ENCODE assay signal across 18 cellular contexts in the genomic region with DNA sequence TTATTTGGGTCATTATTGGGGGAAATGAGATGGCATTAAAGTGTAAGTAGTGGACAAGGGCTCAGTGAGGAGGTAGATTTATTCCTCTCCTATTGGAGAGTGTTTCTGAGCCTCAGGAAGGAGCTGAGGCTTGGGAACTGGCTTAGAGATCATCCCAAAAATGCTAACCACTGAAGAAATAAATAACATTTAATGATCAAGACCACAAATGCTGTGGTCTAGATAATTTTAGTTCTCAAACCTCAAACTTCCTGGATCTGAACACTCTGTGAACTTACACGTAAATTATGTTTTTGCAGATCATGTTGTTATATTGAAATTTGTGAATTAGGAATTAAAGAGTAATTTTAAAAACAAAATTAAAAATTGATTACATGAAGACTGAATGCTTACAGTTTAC. TPM values are rescaled to one million over a fixed set of nuclear protein-coding genes. Genes with fewer than 3 reads are reported as not detected.
DNase-seq lines count a peak whose midpoint lies in the region; ATAC-seq, FAIRE-seq and TF ChIP-seq lines count a peak whose summit lies in the region.
"Had no signal": no experiment of that assay in that cellular context is flagged by ENCODE, and none has a peak within 500 bp of the region (broad histone marks: within the 10 kb centered on the region; RNA-seq: fewer than 3 reads in every experiment).

No MANE protein-coding gene starts in this region.

- no peaks in the 10 kb centered on the region for H3K27me3 ChIP-seq in CD4-positive, alpha-beta T cell (ENCODE audit: control insufficient read depth, insufficient read depth, low read length)
- H3K27me3 ChIP-seq: vagina had no signal

- H3K27ac ChIP-seq in CD4-positive, alpha-beta T cell (ENCODE audit: low read depth, low read length) = no peak overlapping the region
- H3K27ac ChIP-seq: vagina had no signal

- TF ChIP-seq CTCF in CD4-positive, alpha-beta T cell (IDR thresholded peaks at IDR 0.05) = no peak

- ATAC-seq in CD4-positive, alpha-beta T cell (ENCODE audit: poor library complexity) = peak; percentile 29
- ATAC-seq in activated naive CD8-positive, alpha-beta T cell treated with anti-CD3 and anti-CD28 coated beads, Interleukin-2, amount 10 ng/mL, durations not matched to agents 7 days and 5 days (ENCODE audit: low read depth) = no peak
- ATAC-seq in naive thymus-derived CD8-positive, alpha-beta T cell = no peak
- ATAC-seq in HG03196 (IDR thresholded peaks at IDR 0.05; ENCODE audit: unreplicated experiment) (no peak), HG02588 (IDR thresholded peaks at IDR 0.05; ENCODE audit: unreplicated experiment) (no peak)
- ATAC-seq: Panc1; SK-N-SH treated with all-trans-retinoic acid at 6 μM for 48 hours; stimulated activated naive CD8-positive, alpha-beta T cell treated with anti-CD3 and anti-CD28 coated beads, Interleukin-15, Interleukin-2, amounts not matched to agents 100 U/mL and 50 U/mL, for 24 hours had no signal

- intact Hi-C loops in CD4-positive, alpha-beta T cell (cut with DNase I, micrococcal nuclease) = no loop called here

- H3K9me3 ChIP-seq in CD4-positive, alpha-beta T cell (ENCODE audit: control insufficient read depth, low read length) = no peaks in the 10 kb centered on the region
- H3K9me3 ChIP-seq: vagina had no signal

- H3K27me3 Mint-ChIP-seq in CD4-positive, alpha-beta T cell = no peaks in the 10 kb centered on the region
- H3K27me3 Mint-ChIP-seq in activated naive CD8-positive, alpha-beta T cell treated with anti-CD3 and anti-CD28 coated beads, Interleukin-2, amount 10 ng/mL, durations not matched to agents 7 days and 5 days = no peaks in the 10 kb centered on the region
- H3K27me3 Mint-ChIP-seq in naive thymus-derived CD8-positive, alpha-beta T cell = no peaks in the 10 kb centered on the region

- peaks cover 61% of the 10 kb centered on the region for H3K4me1 Mint-ChIP-seq in CD4-positive, alpha-beta T cell (ENCODE audit: low read depth)
- peaks cover 23% of the 10 kb centered on the region for H3K4me1 Mint-ChIP-seq in activated naive CD8-positive, alpha-beta T cell treated with anti-CD3 and anti-CD28 coated beads, Interleukin-2, amount 10 ng/mL, durations not matched to agents 7 days and 5 days
- peaks cover 21 to 51% (median 45%) of the 10 kb centered on the region in 4 donors for H3K4me1 Mint-ChIP-seq in naive thymus-derived CD8-positive, alpha-beta T cell

- FAIRE-seq in GM19239 (lab: Jason Lieb, UNC) = peak; percentile 74
- FAIRE-seq: keratinocyte had no signal

- no peaks in the 10 kb centered on the region for H3K9me3 Mint-ChIP-seq in CD4-positive, alpha-beta T cell
- H3K9me3 Mint-ChIP-seq in activated naive CD8-positive, alpha-beta T cell treated with anti-CD3 and anti-CD28 coated beads, Interleukin-2, amount 10 ng/mL, durations not matched to agents 7 days and 5 days = no peaks in the 10 kb centered on the region
- H3K9me3 Mint-ChIP-seq in naive thymus-derived CD8-positive, alpha-beta T cell = no peaks in the 10 kb centered on the region
- H3K9me3 Mint-ChIP-seq: mesothelial cell of epicardium had no signal

- peaks cover 47% of the 10 kb centered on the region for H3K36me3 Mint-ChIP-seq in CD4-positive, alpha-beta T cell (ENCODE audit: low read depth)
- peaks cover 57% of the 10 kb centered on the region for H3K36me3 Mint-ChIP-seq in activated naive CD8-positive, alpha-beta T cell treated with anti-CD3 and anti-CD28 coated beads, Interleukin-2, amount 10 ng/mL, durations not matched to agents 7 days and 5 days
- peaks cover 10 to 31% (median 15%) of the 10 kb centered on the region in 3 donors for H3K36me3 Mint-ChIP-seq in naive thymus-derived CD8-positive, alpha-beta T cell

- DNase-seq in CD4-positive, alpha-beta T cell = no peak
- DNase-seq in GM19239 (ENCODE audit: insufficient read length, low spot score) = no peak
- DNase-seq in activated naive CD8-positive, alpha-beta T cell treated with anti-CD3 and anti-CD28 coated beads, Interleukin-2, amount 10 ng/mL, durations not matched to agents 7 days and 5 days = no peak
- no peak for DNase-seq in naive thymus-derived CD8-positive, alpha-beta T cell
- no peak for DNase-seq in stimulated activated CD4-positive, alpha-beta T cell treated with anti-CD3 and anti-CD28 coated beads, Interleukin-1b, Interleukin-23, amount 100 ng/mL, for 48 hours
- DNase-seq: cortex of kidney; GDM1; head of caudate nucleus; NCI-H1930; NCI-H526 treated with DMSO at 0.1 percent for 48 hours; stimulated activated naive CD8-positive, alpha-beta T cell treated with anti-CD3 and anti-CD28 coated beads, Interleukin-15, Interleukin-2, amounts not matched to agents 100 U/mL and 50 U/mL, for 24 hours had no signal

- H3K4me3 Mint-ChIP-seq in CD4-positive, alpha-beta T cell = peak overlapping the region; percentile 50
- peak overlapping the region; percentile 57 for H3K4me3 Mint-ChIP-seq in activated naive CD8-positive, alpha-beta T cell treated with anti-CD3 and anti-CD28 coated beads, Interleukin-2, amount 10 ng/mL, durations not matched to agents 7 days and 5 days
- peak overlapping the region; percentile 9 to 74 (median 54) for H3K4me3 Mint-ChIP-seq in naive thymus-derived CD8-positive, alpha-beta T cell
- H3K4me3 Mint-ChIP-seq: mesothelial cell of epicardium had no signal

- CTCF ChIA-PET in CD4-positive, alpha-beta T cell (lab: Charles Lee) = interaction anchor here (1.4 kb wide), 1 partner anchor 84 kb away, joined by 3 read pairs; no protein-coding TSS in a partner anchor

- POLR2A ChIA-PET in CD4-positive, alpha-beta T cell (lab: Charles Lee) = interaction anchor here (1.3 kb wide), 1 partner anchor 25 kb away, joined by 4 read pairs; no protein-coding TSS in a partner anchor
- POLR2A ChIA-PET in activated naive CD8-positive, alpha-beta T cell treated with anti-CD3 and anti-CD28 coated beads, Interleukin-2, amount 10 ng/mL, durations not matched to agents 7 days and 5 days (lab: Charles Lee) = no interaction called here
- POLR2A ChIA-PET in naive thymus-derived CD8-positive, alpha-beta T cell (lab: Charles Lee) = no interaction called here

- H3K27ac Mint-ChIP-seq in CD4-positive, alpha-beta T cell = peak overlapping the region; percentile 34
- peak overlapping the region; percentile 56 for H3K27ac Mint-ChIP-seq in activated naive CD8-positive, alpha-beta T cell treated with anti-CD3 and anti-CD28 coated beads, Interleukin-2, amount 10 ng/mL, durations not matched to agents 7 days and 5 days
- H3K27ac Mint-ChIP-seq in naive thymus-derived CD8-positive, alpha-beta T cell = peak overlapping the region in 5 of 10 donors; percentile 14 to 87 (median 49)
- H3K27ac Mint-ChIP-seq: mesothelial cell of epicardium had no signal

RNA-seq across cellular contexts. Expression of a gene that starts 27.3 kb away (rescaled TPM):
- 10 to 100 TPM; 25.9 to 27.1 TPM for total RNA-seq in CD4-positive, alpha-beta T cell
- 10 to 100 TPM; 50.8 to 57.0 TPM for total RNA-seq in activated naive CD8-positive, alpha-beta T cell treated with anti-CD3 and anti-CD28 coated beads, Interleukin-2, amount 10 ng/mL, durations not matched to agents 7 days and 5 days
- total RNA-seq in naive thymus-derived CD8-positive, alpha-beta T cell = 10 to 100 TPM; 22.1 to 27.8 TPM
- polyA plus RNA-seq in naive thymus-derived CD8-positive, alpha-beta T cell = 10 to 100 TPM; 41.5 to 66.5 (median 56.6) TPM
